Comparison of ENCODE assay signal across 2 cellular contexts in the genomic region with DNA sequence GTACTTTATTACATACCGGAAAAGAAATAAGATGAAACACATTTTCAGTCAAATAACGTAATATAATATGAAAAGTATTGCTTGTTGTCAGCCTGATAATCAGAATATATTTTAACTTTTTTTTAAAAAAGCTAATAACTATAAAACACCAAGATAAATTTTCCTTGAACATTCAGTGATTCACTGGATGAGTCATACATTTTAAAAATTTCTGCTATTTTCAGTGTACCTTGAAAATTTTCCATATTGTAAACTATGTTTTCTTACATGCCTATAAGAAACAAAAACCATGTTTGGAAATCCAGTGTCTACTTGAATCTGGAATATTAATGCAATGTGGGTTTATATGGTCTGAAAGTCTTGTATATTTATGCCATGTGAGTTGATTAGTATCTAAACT.
TF ChIP-seq lines count a peak whose summit lies in the region.

No MANE protein-coding gene starts in this region.

TF ChIP-seq in endothelial cell of umbilical vein, 7 proteins besides CTCF, POLR2A, EP300 and RAD21 (continued from another document):
- TF ChIP-seq MYC (IDR thresholded peaks at IDR 0.05; ENCODE audit: low read depth, low read length) = no peak

TF ChIP-seq in GM23338, 12 proteins besides CTCF, POLR2A, EP300 and RAD21:
- TF ChIP-seq, protein P1, sequence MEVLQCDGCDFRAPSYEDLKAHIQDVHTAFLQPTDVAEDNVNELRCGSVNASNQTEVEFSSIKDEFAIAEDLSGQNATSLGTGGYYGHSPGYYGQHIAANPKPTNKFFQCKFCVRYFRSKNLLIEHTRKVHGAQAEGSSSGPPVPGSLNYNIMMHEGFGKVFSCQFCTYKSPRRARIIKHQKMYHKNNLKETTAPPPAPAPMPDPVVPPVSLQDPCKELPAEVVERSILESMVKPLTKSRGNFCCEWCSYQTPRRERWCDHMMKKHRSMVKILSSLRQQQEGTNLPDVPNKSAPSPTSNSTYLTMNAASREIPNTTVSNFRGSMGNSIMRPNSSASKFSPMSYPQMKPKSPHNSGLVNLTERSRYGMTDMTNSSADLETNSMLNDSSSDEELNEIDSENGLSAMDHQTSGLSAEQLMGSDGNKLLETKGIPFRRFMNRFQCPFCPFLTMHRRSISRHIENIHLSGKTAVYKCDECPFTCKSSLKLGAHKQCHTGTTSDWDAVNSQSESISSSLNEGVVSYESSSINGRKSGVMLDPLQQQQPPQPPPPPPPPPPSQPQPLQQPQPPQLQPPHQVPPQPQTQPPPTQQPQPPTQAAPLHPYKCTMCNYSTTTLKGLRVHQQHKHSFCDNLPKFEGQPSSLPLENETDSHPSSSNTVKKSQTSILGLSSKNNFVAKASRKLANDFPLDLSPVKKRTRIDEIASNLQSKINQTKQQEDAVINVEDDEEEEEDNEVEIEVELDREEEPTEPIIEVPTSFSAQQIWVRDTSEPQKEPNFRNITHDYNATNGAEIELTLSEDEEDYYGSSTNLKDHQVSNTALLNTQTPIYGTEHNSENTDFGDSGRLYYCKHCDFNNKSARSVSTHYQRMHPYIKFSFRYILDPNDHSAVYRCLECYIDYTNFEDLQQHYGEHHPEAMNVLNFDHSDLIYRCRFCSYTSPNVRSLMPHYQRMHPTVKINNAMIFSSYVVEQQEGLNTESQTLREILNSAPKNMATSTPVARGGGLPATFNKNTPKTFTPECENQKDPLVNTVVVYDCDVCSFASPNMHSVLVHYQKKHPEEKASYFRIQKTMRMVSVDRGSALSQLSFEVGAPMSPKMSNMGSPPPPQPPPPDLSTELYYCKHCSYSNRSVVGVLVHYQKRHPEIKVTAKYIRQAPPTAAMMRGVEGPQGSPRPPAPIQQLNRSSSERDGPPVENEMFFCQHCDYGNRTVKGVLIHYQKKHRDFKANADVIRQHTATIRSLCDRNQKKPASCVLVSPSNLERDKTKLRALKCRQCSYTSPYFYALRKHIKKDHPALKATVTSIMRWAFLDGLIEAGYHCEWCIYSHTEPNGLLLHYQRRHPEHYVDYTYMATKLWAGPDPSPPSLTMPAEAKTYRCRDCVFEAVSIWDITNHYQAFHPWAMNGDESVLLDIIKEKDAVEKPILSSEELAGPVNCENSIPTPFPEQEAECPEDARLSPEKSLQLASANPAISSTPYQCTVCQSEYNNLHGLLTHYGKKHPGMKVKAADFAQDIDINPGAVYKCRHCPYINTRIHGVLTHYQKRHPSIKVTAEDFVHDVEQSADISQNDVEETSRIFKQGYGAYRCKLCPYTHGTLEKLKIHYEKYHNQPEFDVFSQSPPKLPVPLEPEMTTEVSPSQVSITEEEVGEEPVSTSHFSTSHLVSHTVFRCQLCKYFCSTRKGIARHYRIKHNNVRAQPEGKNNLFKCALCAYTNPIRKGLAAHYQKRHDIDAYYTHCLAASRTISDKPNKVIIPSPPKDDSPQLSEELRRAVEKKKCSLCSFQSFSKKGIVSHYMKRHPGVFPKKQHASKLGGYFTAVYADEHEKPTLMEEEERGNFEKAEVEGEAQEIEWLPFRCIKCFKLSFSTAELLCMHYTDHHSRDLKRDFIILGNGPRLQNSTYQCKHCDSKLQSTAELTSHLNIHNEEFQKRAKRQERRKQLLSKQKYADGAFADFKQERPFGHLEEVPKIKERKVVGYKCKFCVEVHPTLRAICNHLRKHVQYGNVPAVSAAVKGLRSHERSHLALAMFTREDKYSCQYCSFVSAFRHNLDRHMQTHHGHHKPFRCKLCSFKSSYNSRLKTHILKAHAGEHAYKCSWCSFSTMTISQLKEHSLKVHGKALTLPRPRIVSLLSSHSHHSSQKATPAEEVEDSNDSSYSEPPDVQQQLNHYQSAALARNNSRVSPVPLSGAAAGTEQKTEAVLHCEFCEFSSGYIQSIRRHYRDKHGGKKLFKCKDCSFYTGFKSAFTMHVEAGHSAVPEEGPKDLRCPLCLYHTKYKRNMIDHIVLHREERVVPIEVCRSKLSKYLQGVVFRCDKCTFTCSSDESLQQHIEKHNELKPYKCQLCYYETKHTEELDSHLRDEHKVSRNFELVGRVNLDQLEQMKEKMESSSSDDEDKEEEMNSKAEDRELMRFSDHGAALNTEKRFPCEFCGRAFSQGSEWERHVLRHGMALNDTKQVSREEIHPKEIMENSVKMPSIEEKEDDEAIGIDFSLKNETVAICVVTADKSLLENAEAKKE (CRISPR knock-in tag; IDR thresholded peaks at IDR 0.05) = no peak
- no peak for TF ChIP-seq EZH2phosphoT487 (IDR thresholded peaks at IDR 0.05; ENCODE audit: unreplicated experiment)
- no peak for TF ChIP-seq CREB1 (CRISPR knock-in tag; IDR thresholded peaks at IDR 0.05; ENCODE audit: low read depth)
- TF ChIP-seq JUNB (IDR thresholded peaks at IDR 0.05; ENCODE audit: unreplicated experiment) = no peak
- TF ChIP-seq ZNF331 (CRISPR knock-in tag; IDR thresholded peaks at IDR 0.05; ENCODE audit: low read depth) = no peak
- TF ChIP-seq EZH2 (IDR thresholded peaks at IDR 0.05; ENCODE audit: low read depth, unreplicated experiment) = no peak
- TF ChIP-seq, protein P2, sequence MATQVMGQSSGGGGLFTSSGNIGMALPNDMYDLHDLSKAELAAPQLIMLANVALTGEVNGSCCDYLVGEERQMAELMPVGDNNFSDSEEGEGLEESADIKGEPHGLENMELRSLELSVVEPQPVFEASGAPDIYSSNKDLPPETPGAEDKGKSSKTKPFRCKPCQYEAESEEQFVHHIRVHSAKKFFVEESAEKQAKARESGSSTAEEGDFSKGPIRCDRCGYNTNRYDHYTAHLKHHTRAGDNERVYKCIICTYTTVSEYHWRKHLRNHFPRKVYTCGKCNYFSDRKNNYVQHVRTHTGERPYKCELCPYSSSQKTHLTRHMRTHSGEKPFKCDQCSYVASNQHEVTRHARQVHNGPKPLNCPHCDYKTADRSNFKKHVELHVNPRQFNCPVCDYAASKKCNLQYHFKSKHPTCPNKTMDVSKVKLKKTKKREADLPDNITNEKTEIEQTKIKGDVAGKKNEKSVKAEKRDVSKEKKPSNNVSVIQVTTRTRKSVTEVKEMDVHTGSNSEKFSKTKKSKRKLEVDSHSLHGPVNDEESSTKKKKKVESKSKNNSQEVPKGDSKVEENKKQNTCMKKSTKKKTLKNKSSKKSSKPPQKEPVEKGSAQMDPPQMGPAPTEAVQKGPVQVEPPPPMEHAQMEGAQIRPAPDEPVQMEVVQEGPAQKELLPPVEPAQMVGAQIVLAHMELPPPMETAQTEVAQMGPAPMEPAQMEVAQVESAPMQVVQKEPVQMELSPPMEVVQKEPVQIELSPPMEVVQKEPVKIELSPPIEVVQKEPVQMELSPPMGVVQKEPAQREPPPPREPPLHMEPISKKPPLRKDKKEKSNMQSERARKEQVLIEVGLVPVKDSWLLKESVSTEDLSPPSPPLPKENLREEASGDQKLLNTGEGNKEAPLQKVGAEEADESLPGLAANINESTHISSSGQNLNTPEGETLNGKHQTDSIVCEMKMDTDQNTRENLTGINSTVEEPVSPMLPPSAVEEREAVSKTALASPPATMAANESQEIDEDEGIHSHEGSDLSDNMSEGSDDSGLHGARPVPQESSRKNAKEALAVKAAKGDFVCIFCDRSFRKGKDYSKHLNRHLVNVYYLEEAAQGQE (IDR thresholded peaks at IDR 0.05; ENCODE audit: unreplicated experiment) = no peak
- TF ChIP-seq, protein P3, sequence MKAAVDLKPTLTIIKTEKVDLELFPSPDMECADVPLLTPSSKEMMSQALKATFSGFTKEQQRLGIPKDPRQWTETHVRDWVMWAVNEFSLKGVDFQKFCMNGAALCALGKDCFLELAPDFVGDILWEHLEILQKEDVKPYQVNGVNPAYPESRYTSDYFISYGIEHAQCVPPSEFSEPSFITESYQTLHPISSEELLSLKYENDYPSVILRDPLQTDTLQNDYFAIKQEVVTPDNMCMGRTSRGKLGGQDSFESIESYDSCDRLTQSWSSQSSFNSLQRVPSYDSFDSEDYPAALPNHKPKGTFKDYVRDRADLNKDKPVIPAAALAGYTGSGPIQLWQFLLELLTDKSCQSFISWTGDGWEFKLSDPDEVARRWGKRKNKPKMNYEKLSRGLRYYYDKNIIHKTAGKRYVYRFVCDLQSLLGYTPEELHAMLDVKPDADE (IDR thresholded peaks at IDR 0.05) = no peak
- TF ChIP-seq POLR2AphosphoS5 (IDR thresholded peaks at IDR 0.05; ENCODE audit: low read depth) = no peak
- no peak for TF ChIP-seq STAT1 (IDR thresholded peaks at IDR 0.05; ENCODE audit: unreplicated experiment)
- TF ChIP-seq ZNF114 (CRISPR knock-in tag; IDR thresholded peaks at IDR 0.05) = no peak
- no peak for TF ChIP-seq NANOG (IDR thresholded peaks at IDR 0.05; ENCODE audit: borderline replicate concordance)
